In genomic region chr1:226001852-226002666, GRCh38 we compare ENCODE assay signal across 8 cellular contexts. TPM values are rescaled to one million over a fixed set of nuclear protein-coding genes. Genes with fewer than 3 reads are reported as not detected.
A peak's percentile ranks its signal among the peaks of the same experiment; 100 is the strongest.
DNase-seq lines count a peak whose midpoint lies in the region; ATAC-seq and TF ChIP-seq lines count a peak whose summit lies in the region.

No MANE protein-coding gene starts in this region.

- H3K27ac ChIP-seq in esophagus muscularis mucosa (replicated peaks in 1 of 4), result peak overlapping the region; percentile 64 to 97 (median 68)
- H3K27ac ChIP-seq in vagina, result peak overlapping the region; percentile 54

- intact Hi-C loops in Calu3 (cut with micrococcal nuclease; ENCODE audit: unreplicated experiment) (no loop called here), esophagus muscularis mucosa (cut with DNase I) (no loop called here), vagina (cut with DNase I) (loop anchor here (5.0 kb wide), 2 partner anchors 60 to 110 kb away; partner anchors contain the start of gene H3-3A)

- H3K27me3 ChIP-seq in esophagus muscularis mucosa (no peaks in the 10 kb centered on the region), vagina (no peaks in the 10 kb centered on the region)

- peak; percentile 70 for TF ChIP-seq EP300 in esophagus muscularis mucosa (IDR thresholded peaks at IDR 0.05)

- H3K9me3 Mint-ChIP-seq in Calu3 (ENCODE audit: low read depth, unreplicated experiment), result no peaks in the 10 kb centered on the region

- H3K4me3 Mint-ChIP-seq in Calu3 (ENCODE audit: low read depth, unreplicated experiment), result peak overlapping the region; percentile 22

- BruUV-seq in Calu3 (replicated peaks; lab: Mats Ljungman, UMichigan), result no TSS peak

- peaks cover 38% of the 10 kb centered on the region for H3K36me3 Mint-ChIP-seq in Calu3 (ENCODE audit: insufficient read depth, unreplicated experiment)

- 56% methylated on average over 8 of the region's 9 CpGs for WGBS in esophagus muscularis mucosa

- peak; percentile 71 for DNase-seq in Calu3
- peak; percentile 30 for DNase-seq in NCI-H82 treated with DMSO at 0.1 percent for 48 hours (lab: John Stamatoyannopoulos, UW; ENCODE audit: unreplicated experiment)
- peak; percentile 21 for DNase-seq in activated T-cell treated with anti-CD3 and anti-CD28 coated beads for 1 hour (ENCODE audit: low read depth)
- DNase-seq in esophagus muscularis mucosa (ENCODE audit: extremely low spot score), result peak; percentile 93
- peak in 41 of 56 donors; percentile 3 to 81 (median 36) for DNase-seq in nucleus accumbens (lab: John Stamatoyannopoulos, UW)
- DNase-seq in vagina (ENCODE audit: extremely low spot score in 2 of 2), result peak in 1 of 2 donors; percentile 91
- no peak for DNase-seq in NCI-H1694 treated with DMSO at 0.1 percent for 48 hours (lab: John Stamatoyannopoulos, UW)

- H3K4me1 Mint-ChIP-seq in Calu3 (ENCODE audit: low read depth, unreplicated experiment), result peaks cover 32% of the 10 kb centered on the region

- no peaks in the 10 kb centered on the region for H3K36me3 ChIP-seq in esophagus muscularis mucosa
- no peaks in the 10 kb centered on the region for H3K36me3 ChIP-seq in vagina

- TF ChIP-seq CTCF in Calu3 (IDR thresholded peaks at IDR 0.05; ENCODE audit: unreplicated experiment) (no peak), esophagus muscularis mucosa (IDR thresholded peaks at IDR 0.05) (no peak), vagina (IDR thresholded peaks at IDR 0.05) (no peak)

- H3K9me3 ChIP-seq in esophagus muscularis mucosa (no peaks in the 10 kb centered on the region), vagina (no peaks in the 10 kb centered on the region)

- H3K4me1 ChIP-seq in esophagus muscularis mucosa, result peaks cover 24 to 37% (median 33%) of the 10 kb centered on the region in 4 donors
- H3K4me1 ChIP-seq in vagina, result peaks cover 29% of the 10 kb centered on the region

- no peak for TF ChIP-seq POLR2A in esophagus muscularis mucosa (IDR thresholded peaks at IDR 0.05; ENCODE audit: low read depth)
- no peak for TF ChIP-seq POLR2A in vagina (IDR thresholded peaks at IDR 0.05)

- H3K27ac Mint-ChIP-seq in Calu3 (ENCODE audit: unreplicated experiment), result peak overlapping the region; percentile 78

- H3K27me3 Mint-ChIP-seq in Calu3 (ENCODE audit: unreplicated experiment), result no peaks in the 10 kb centered on the region

- CTCF ChIA-PET in Calu3 (lab: Charles Lee), result interaction anchor here (1.0 kb wide), 1 partner anchor 63 kb away, joined by 4 read pairs; no protein-coding TSS in a partner anchor

- ATAC-seq in HG02642 (IDR thresholded peaks at IDR 0.05; ENCODE audit: poor library complexity, unreplicated experiment), result peak; percentile 20

- peak overlapping the region in 2 of 4 donors; percentile 5 to 7 for H3K4me3 ChIP-seq in esophagus muscularis mucosa
- no peak overlapping the region for H3K4me3 ChIP-seq in vagina

RNA-seq across cellular contexts. Expression of gene SDE2, which starts 2.9 kb away (rescaled TPM):
- 26.2 and 28.1 TPM in 2 replicates for total RNA-seq in Calu3 (2022)
- total RNA-seq in esophagus muscularis mucosa, result 10 to 100 TPM; 15.0 to 22.5 (median 19.1) TPM
- total RNA-seq in vagina, result 14.7 TPM
